Comparison of ENCODE assay signal across 8 cellular contexts in genomic region chr2:54081574-54081973, GRCh38. TPM values are rescaled to one million over a fixed set of nuclear protein-coding genes. Genes with fewer than 3 reads are reported as not detected.
DNase-seq lines count a peak whose midpoint lies in the region; ATAC-seq and TF ChIP-seq lines count a peak whose summit lies in the region.

No MANE protein-coding gene starts in this region.

- no peaks in the 10 kb centered on the region for H3K27me3 ChIP-seq in smooth muscle cell (ENCODE audit: low read depth)
- H3K27me3 ChIP-seq in transverse colon: no peaks in the 10 kb centered on the region

- no peaks in the 10 kb centered on the region for H3K36me3 ChIP-seq in smooth muscle cell (ENCODE audit: low read depth)
- no peaks in the 10 kb centered on the region for H3K36me3 ChIP-seq in transverse colon

- no peaks in the 10 kb centered on the region for H3K4me1 ChIP-seq in smooth muscle cell (ENCODE audit: low read depth)
- no peaks in the 10 kb centered on the region for H3K4me1 ChIP-seq in transverse colon

- H3K9ac ChIP-seq in smooth muscle cell (ENCODE audit: low read depth): no peak overlapping the region

- TF ChIP-seq CTCF in smooth muscle cell (IDR thresholded peaks at IDR 0.05; ENCODE audit: borderline replicate concordance, insufficient read depth, poor library complexity, severe bottlenecking) (no peak), transverse colon (IDR thresholded peaks at IDR 0.05) (no peak)

- H3K9me3 Mint-ChIP-seq in activated naive CD8-positive, alpha-beta T cell treated with anti-CD3 and anti-CD28 coated beads, Interleukin-2, amount 50 U/mL, for 24 hours: no peaks in the 10 kb centered on the region

- no peak for TF ChIP-seq EP300 in transverse colon (IDR thresholded peaks at IDR 0.05; ENCODE audit: low read depth)

- H4K20me1 ChIP-seq in smooth muscle cell (ENCODE audit: low read depth): no peaks in the 10 kb centered on the region

- no peak overlapping the region for H3K4me2 ChIP-seq in smooth muscle cell

- peak overlapping the region; percentile 75 for H3K27ac Mint-ChIP-seq in activated naive CD8-positive, alpha-beta T cell treated with anti-CD3 and anti-CD28 coated beads, Interleukin-2, amount 50 U/mL, for 24 hours

- H3K79me2 ChIP-seq in smooth muscle cell (ENCODE audit: low read depth): no peaks in the 10 kb centered on the region

- H3K27ac ChIP-seq in smooth muscle cell (ENCODE audit: low read depth) (no peak overlapping the region), transverse colon (no peak overlapping the region)

- no peak for TF ChIP-seq POLR2A in transverse colon (IDR thresholded peaks at IDR 0.05)

- DNase-seq in ELR (ENCODE audit: low read depth) (peak; percentile 64), smooth muscle cell (lab: John Stamatoyannopoulos, UW; ENCODE audit: unreplicated experiment) (no peak), transverse colon (no peak), NCI-H2196 treated with DMSO at 0.1 percent for 48 hours (lab: John Stamatoyannopoulos, UW; ENCODE audit: unreplicated experiment) (no peak), NCI-H146 (lab: John Stamatoyannopoulos, UW) (no peak)
- peak; percentile 58 for DNase-seq in activated naive CD8-positive, alpha-beta T cell treated with anti-CD3 and anti-CD28 coated beads, Interleukin-2, amount 50 U/mL, for 24 hours

- H3K4me1 Mint-ChIP-seq in activated naive CD8-positive, alpha-beta T cell treated with anti-CD3 and anti-CD28 coated beads, Interleukin-2, amount 50 U/mL, for 24 hours: peaks cover 12% of the 10 kb centered on the region

- 75% methylated on average over 6 of the region's 6 CpGs for WGBS in smooth muscle cell (ENCODE audit: low lambda C conversion rate)
- 68 to 74% methylated on average over 2 to 6 of the region's 6 CpGs for WGBS in transverse colon (ENCODE audit: low coverage in 1 of 2), 2 donors

- intact Hi-C loops in transverse colon (cut with DNase I; ENCODE audit: low total_unique reads): no loop called here

- H3K4me3 Mint-ChIP-seq in activated naive CD8-positive, alpha-beta T cell treated with anti-CD3 and anti-CD28 coated beads, Interleukin-2, amount 50 U/mL, for 24 hours: no peak overlapping the region

- H3K4me3 ChIP-seq in smooth muscle cell: no peak overlapping the region
- no peak overlapping the region for H3K4me3 ChIP-seq in transverse colon

- no peaks in the 10 kb centered on the region for H3F3A ChIP-seq in smooth muscle cell (ENCODE audit: low read depth)

- no peaks in the 10 kb centered on the region for H3K9me3 ChIP-seq in smooth muscle cell (replicated peaks; ENCODE audit: low read depth)
- H3K9me3 ChIP-seq in transverse colon: no peaks in the 10 kb centered on the region

- H2AFZ ChIP-seq in smooth muscle cell (ENCODE audit: low read depth): no peak overlapping the region

- ATAC-seq in GM19463 (IDR thresholded peaks at IDR 0.05; ENCODE audit: unreplicated experiment) (peak; percentile 90), HG03442 (IDR thresholded peaks at IDR 0.05; ENCODE audit: unreplicated experiment) (peak; percentile 96)
- ATAC-seq in activated naive CD8-positive, alpha-beta T cell treated with anti-CD3 and anti-CD28 coated beads, Interleukin-2, amount 50 U/mL, for 24 hours: peak; percentile 97

- in situ Hi-C loops in transverse colon (cut with MboI; ENCODE audit: low pct_ligation_motif_present in 1 of 4, low pct_unique_long_range_greater_than_20kb in 1 of 4, low sequenced_read_pairs in 3 of 4): no loop called here

- H3K27me3 Mint-ChIP-seq in activated naive CD8-positive, alpha-beta T cell treated with anti-CD3 and anti-CD28 coated beads, Interleukin-2, amount 50 U/mL, for 24 hours: no peaks in the 10 kb centered on the region

- no peaks in the 10 kb centered on the region for H3K36me3 Mint-ChIP-seq in activated naive CD8-positive, alpha-beta T cell treated with anti-CD3 and anti-CD28 coated beads, Interleukin-2, amount 50 U/mL, for 24 hours (ENCODE audit: low read depth)

RNA-seq across cellular contexts. Expression of gene ACYP2, which starts 33.8 kb away (rescaled TPM):
- total RNA-seq in smooth muscle cell (17.7 and 18.6 TPM in 2 replicates), transverse colon (10 to 100 TPM in 3 of 4 donors, 1 to 10 TPM in 1; 1.6 to 77.4 (median 11.4) TPM)
- polyA plus RNA-seq in smooth muscle cell: 12.1 and 19.9 TPM in 2 replicates

Comparison
In these comparisons a context has a peak if more than half of its experiments do, and no peak if none do; other contexts are left out.
1. DNase-seq: peak in ELR (single experiment) and activated naive CD8-positive, alpha-beta T cell treated with anti-CD3 and anti-CD28 coated beads, Interleukin-2, amount 50 U/mL, for 24 hours (single experiment); none in smooth muscle cell (single experiment), transverse colon (single experiment), NCI-H2196 treated with DMSO at 0.1 percent for 48 hours (single experiment) and NCI-H146 (single experiment).
2. Peak in every context shown above with its lines, with median percentiles within 50 percentile points of each other: ATAC-seq.